ENCODE assay signal across 8 cellular contexts in the genomic region with DNA sequence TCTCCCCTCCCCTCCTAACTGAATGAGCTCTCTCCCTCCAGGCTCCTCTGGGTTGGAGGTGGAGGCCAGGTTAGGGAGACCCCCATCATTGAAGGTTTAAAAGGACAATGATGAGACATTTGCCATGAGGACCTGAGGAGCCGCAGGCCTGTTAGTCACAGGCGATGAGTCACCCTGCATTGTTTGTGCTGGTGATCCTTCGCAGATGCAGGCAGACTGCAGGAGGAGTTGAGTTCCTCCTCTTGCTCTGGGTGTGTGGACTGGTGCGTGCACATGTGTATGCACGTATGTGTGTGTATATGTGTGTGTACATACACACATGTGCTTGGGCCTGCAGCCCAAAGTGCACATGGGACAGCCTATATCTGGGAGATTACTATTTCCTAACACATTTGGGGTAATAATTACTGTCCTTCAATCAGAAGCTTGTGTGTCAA. TPM values are rescaled to one million over a fixed set of nuclear protein-coding genes. Genes with fewer than 3 reads are reported as not detected.
A peak's percentile ranks its signal among the peaks of the same experiment; 100 is the strongest.
DNase-seq lines count a peak whose midpoint lies in the region; ATAC-seq and TF ChIP-seq lines count a peak whose summit lies in the region.

No MANE protein-coding gene starts in this region.

- no peaks in the 10 kb centered on the region for H3K36me3 Mint-ChIP-seq in CD14-positive monocyte

- intact Hi-C loops in CD14-positive monocyte (cut with micrococcal nuclease) = no loop called here

- no peak for TF ChIP-seq CTCF in CD14-positive monocyte (IDR thresholded peaks at IDR 0.05)

- ATAC-seq in HG02870 (IDR thresholded peaks at IDR 0.05; ENCODE audit: unreplicated experiment) = no peak
- no peak for ATAC-seq in HG02938 (IDR thresholded peaks at IDR 0.05; ENCODE audit: unreplicated experiment)
- ATAC-seq in HG03439 (IDR thresholded peaks at IDR 0.05; ENCODE audit: unreplicated experiment) = no peak

- H3K27me3 Mint-ChIP-seq in CD14-positive monocyte (ENCODE audit: low read depth in 3 of 3) = peaks cover 0 to 7% (median 5%) of the 10 kb centered on the region in 3 donors

- peak overlapping the region in 4 of 7 donors; percentile 44 to 82 (median 66) for H3K27ac Mint-ChIP-seq in CD14-positive monocyte

- H3K9me3 Mint-ChIP-seq in CD14-positive monocyte = no peaks in the 10 kb centered on the region

- H3K4me3 Mint-ChIP-seq in CD14-positive monocyte = no peak overlapping the region

- peak; percentile 87 for DNase-seq in CD14-positive monocyte (ENCODE audit: low spot score)
- DNase-seq in M059J (ENCODE audit: low read depth) = peak; percentile 96
- DNase-seq in amniotic stem cell (lab: John Stamatoyannopoulos, UW) = peak; percentile 87
- DNase-seq in inferior parietal cortex (ENCODE audit: extremely low spot score) = peak; percentile 53
- peak; percentile 29 for DNase-seq in stimulated activated CD4-positive, alpha-beta T cell treated with anti-CD3 and anti-CD28 coated beads, Interleukin-4, amount 100 ng/mL, for 1 hour

- peaks cover 10% of the 10 kb centered on the region for H3K4me1 Mint-ChIP-seq in CD14-positive monocyte

RNA-seq across cellular contexts. Expression of gene MCFD2, which starts 42.0 kb away (rescaled TPM):
- 10 to 100 TPM; 33.6 to 38.5 TPM for polyA plus RNA-seq in CD14-positive monocyte
- total RNA-seq in M059J (2014; rRNA removed; shearing (Covaris generic)) = 199 and 365 TPM in 2 replicates

Comparison
In these comparisons a context has a peak if more than half of its experiments do, and no peak if none do; other contexts are left out.
1. DNase-seq: peak in every context shown above with its lines; median percentile 96 in M059J; 87 in CD14-positive monocyte; 87 in amniotic stem cell; 53 in inferior parietal cortex; 29 in stimulated activated CD4-positive, alpha-beta T cell treated with anti-CD3 and anti-CD28 coated beads, Interleukin-4, amount 100 ng/mL, for 1 hour.